Comparison of ENCODE assay signal across 34 cellular contexts in genomic region chr6:170564936-170565530, GRCh38.
"Had no signal": no experiment of that assay in that cellular context is flagged by ENCODE, and none has a peak within 500 bp of the region (broad histone marks: within the 10 kb centered on the region; RNA-seq: fewer than 3 reads in every experiment).

No MANE protein-coding gene starts in this region.

- H3K9me3 ChIP-seq: MG63 had no signal

- DNase-seq: Karpas-422, Kasumi-1, MG63, MM.1S, MV-4-11, NCI-H1048, NCI-H1092, NCI-H1092 treated with DMSO at 0.1 percent for 48 hours, NCI-H1105, NCI-H1105 treated with DMSO at 0.1 percent for 48 hours, NCI-H1417, NCI-H1417 treated with DMSO at 0.1 percent for 48 hours, NCI-H1436, NCI-H1436 treated with DMSO at 0.1 percent for 48 hours, NCI-H146, NCI-H1694, NCI-H1694 treated with DMSO at 0.1 percent for 48 hours, NCI-H187, NCI-H187 treated with DMSO at 0.1 percent for 48 hours, NCI-H1930, NCI-H2029, NCI-H2029 treated with DMSO at 0.1 percent for 48 hours, NCI-H2081, NCI-H2081 treated with DMSO at 0.1 percent for 48 hours, NCI-H2107, NCI-H2171, NCI-H2171 treated with DMSO at 0.1 percent for 48 hours, NCI-H2227 treated with DMSO at 0.1 percent for 48 hours, NCI-H226, NCI-H345, NCI-H446, NCI-H446 treated with DMSO at 0.1 percent for 48 hours, NCI-H510A, NCI-H510A treated with DMSO at 0.1 percent for 48 hours had no signal

- H3K4me3 ChIP-seq: MG63 had no signal

- H3K27me3 ChIP-seq: MG63 had no signal
